In genomic region chr18:3623769-3624545, GRCh38 we compare ENCODE assay signal across 8 cellular contexts.
DNase-seq lines count a peak whose midpoint lies in the region; ATAC-seq, FAIRE-seq and TF ChIP-seq lines count a peak whose summit lies in the region.

No MANE protein-coding gene starts in this region.

- no peaks in the 10 kb centered on the region for H3K36me3 Mint-ChIP-seq in stimulated activated memory B cell treated with anti-CD40 and anti-IgM and Interleukin-4, amounts not matched to agents 10 μg/mL and 1 μg/mL and 100 μg/mL, for 72 hours

- no TSS peak for BruUV-seq in Panc1 (replicated peaks; lab: Mats Ljungman, UMichigan)

- no peak for TF ChIP-seq POLR2A in breast epithelium (IDR thresholded peaks at IDR 0.05)

- CTCF ChIA-PET in Panc1 (lab: Charles Lee), result interaction anchor here (1.4 kb wide), 1 partner anchor 38 kb away, joined by 3 read pairs; no protein-coding TSS in a partner anchor

- in situ Hi-C loops in Panc1 (cut with HindIII; ENCODE audit: low pct_unique_long_range_greater_than_20kb, low sequenced_read_pairs), result no loop called here

- no peak overlapping the region for H3K4me3 Mint-ChIP-seq in stimulated activated memory B cell treated with anti-CD40 and anti-IgM and Interleukin-4, amounts not matched to agents 10 μg/mL and 1 μg/mL and 100 μg/mL, for 72 hours

- POLR2A ChIA-PET in Panc1 (lab: Charles Lee), result interaction anchor here (0.6 to 2.2 kb wide), 13 partner anchors 12 to 563 kb away, joined by 3 to 21 read pairs (median 4); no protein-coding TSS in a partner anchor

- H3K36me3 ChIP-seq in Panc1 (ENCODE audit: control insufficient read depth, insufficient read depth, low read length) (no peaks in the 10 kb centered on the region), breast epithelium (no peaks in the 10 kb centered on the region), kidney (ENCODE audit: control insufficient read depth in 1 of 2, insufficient read depth in 2 of 2, low read length in 2 of 2) (no peaks in the 10 kb centered on the region)

- TF ChIP-seq CTCF in Panc1 (IDR thresholded peaks at IDR 0.05) (no peak), breast epithelium (IDR thresholded peaks at IDR 0.05) (peak in 1 of 3 donors; percentile 7), kidney (IDR thresholded peaks at IDR 0.05; ENCODE audit: borderline replicate concordance, extremely low read depth, insufficient read depth) (no peak)

- ATAC-seq in Panc1 (peak; percentile 88), HG03565 (IDR thresholded peaks at IDR 0.05; ENCODE audit: unreplicated experiment) (no peak)
- ATAC-seq in stimulated activated memory B cell treated with anti-CD40 and anti-IgM and Interleukin-4, amounts not matched to agents 10 μg/mL and 1 μg/mL and 100 μg/mL, for 72 hours, result no peak

- peak overlapping the region; percentile 93 for H3K27ac ChIP-seq in Panc1 (ENCODE audit: low read length)
- peak overlapping the region; percentile 93 to 96 for H3K27ac ChIP-seq in breast epithelium
- peak overlapping the region; percentile 93 to 94 for H3K27ac ChIP-seq in kidney (ENCODE audit: low read depth in 2 of 2, low read length in 2 of 2)

- intact Hi-C loops in Panc1 (cut with micrococcal nuclease; ENCODE audit: unreplicated experiment) (no loop called here), breast epithelium (cut with DNase I; ENCODE audit: low total_unique reads) (no loop called here), kidney (cut with DNase I) (no loop called here)

- peaks cover 9% of the 10 kb centered on the region for H3K27me3 Mint-ChIP-seq in stimulated activated memory B cell treated with anti-CD40 and anti-IgM and Interleukin-4, amounts not matched to agents 10 μg/mL and 1 μg/mL and 100 μg/mL, for 72 hours

- FAIRE-seq in kidney (lab: Jason Lieb, UNC), result no peak

- peak overlapping the region in 1 of 2 donors; percentile 10 for H3K9ac ChIP-seq in kidney (ENCODE audit: low read length in 2 of 2)

- peak overlapping the region; percentile 2 to 26; a peak in 3 of 4 replicates for H3K4me3 ChIP-seq in Panc1 (ENCODE audit: low read depth in 2 of 2, low read length in 2 of 2)
- peak overlapping the region in 2 of 3 donors; percentile 24 to 52 for H3K4me3 ChIP-seq in breast epithelium
- H3K4me3 ChIP-seq in kidney (ENCODE audit: low read length in 2 of 2), result peak overlapping the region; percentile 22 to 34

- H3K4me1 Mint-ChIP-seq in stimulated activated memory B cell treated with anti-CD40 and anti-IgM and Interleukin-4, amounts not matched to agents 10 μg/mL and 1 μg/mL and 100 μg/mL, for 72 hours, result peaks cover 12% of the 10 kb centered on the region

- peak overlapping the region; percentile 42 for H3K27ac Mint-ChIP-seq in stimulated activated memory B cell treated with anti-CD40 and anti-IgM and Interleukin-4, amounts not matched to agents 10 μg/mL and 1 μg/mL and 100 μg/mL, for 72 hours

- peak; percentile 99 for DNase-seq in ELR (ENCODE audit: low read depth)
- peak; percentile 95 for DNase-seq in Panc1 (ENCODE audit: low read depth, low spot score)
- peak; percentile 75 to 88 for DNase-seq in breast epithelium (ENCODE audit: low spot score in 2 of 2)
- DNase-seq in kidney, result peak; percentile 91
- DNase-seq in NCI-H524 (lab: John Stamatoyannopoulos, UW), result no peak
- no peak for DNase-seq in DMS153 (lab: John Stamatoyannopoulos, UW)

- peaks cover 56% of the 10 kb centered on the region for H3K4me1 ChIP-seq in Panc1 (ENCODE audit: control insufficient read depth, insufficient read depth, low read length)
- peaks cover 0 to 16% of the 10 kb centered on the region in 2 donors for H3K4me1 ChIP-seq in breast epithelium
- peaks cover 11 to 12% of the 10 kb centered on the region in 2 donors for H3K4me1 ChIP-seq in kidney (ENCODE audit: control insufficient read depth in 1 of 2, insufficient read depth in 1 of 2, low read depth in 1 of 2, low read length in 2 of 2)

- no peaks in the 10 kb centered on the region for H3K27me3 ChIP-seq in Panc1 (ENCODE audit: control insufficient read depth, insufficient read depth, low read length)
- no peaks in the 10 kb centered on the region for H3K27me3 ChIP-seq in breast epithelium

- no peaks in the 10 kb centered on the region for H3K9me3 Mint-ChIP-seq in stimulated activated memory B cell treated with anti-CD40 and anti-IgM and Interleukin-4, amounts not matched to agents 10 μg/mL and 1 μg/mL and 100 μg/mL, for 72 hours

- H3K9me3 ChIP-seq in Panc1 (ENCODE audit: control insufficient read depth, insufficient read depth, low read depth, low read length) (no peaks in the 10 kb centered on the region), breast epithelium (no peaks in the 10 kb centered on the region), kidney (ENCODE audit: control insufficient read depth in 1 of 2, low read length in 2 of 2) (no peaks in the 10 kb centered on the region)

Comparison
In these comparisons a context has a peak if more than half of its experiments do, and no peak if none do; other contexts are left out.
1. DNase-seq: peak in ELR (single experiment), Panc1 (single experiment), breast epithelium (2 of 2) and kidney (single experiment); none in NCI-H524 (0 of 2) and DMS153 (single experiment).
2. Peak in every context shown above with its lines, with median percentiles within 50 percentile points of each other: H3K27ac ChIP-seq and H3K4me3 ChIP-seq.